8 cellular contexts compared by ENCODE assay signal in genomic region chr11:64447717-64448598, GRCh38.
DNase-seq lines count a peak whose midpoint lies in the region; ATAC-seq, FAIRE-seq and TF ChIP-seq lines count a peak whose summit lies in the region.

No MANE protein-coding gene starts in this region.

- H3K27ac Mint-ChIP-seq in T-helper 1 cell treated with Interleukin-12 subunit alpha and Interleukin-12 subunit beta and Interleukin-4 antibody, amounts not matched to agents 30 μg/mL and 1 μg/mL, for 36 hours = no peak overlapping the region
- H3K27ac Mint-ChIP-seq in naive B cell = peak overlapping the region; percentile 47 to 98 (median 94)
- H3K27ac Mint-ChIP-seq in activated CD4-positive, alpha-beta memory T cell treated with anti-CD3 and anti-CD28 coated beads, Interleukin-2, amount 10 ng/mL, durations not matched to agents 7 days and 5 days = no peak overlapping the region

- DNase-seq in T-helper 1 cell (no peak), NCI-H82 (lab: John Stamatoyannopoulos, UW) (peak; percentile 61), dorsolateral prefrontal cortex (peak in 5 of 10 donors; percentile 37 to 67 (median 41)), naive B cell (peak; percentile 83), HTR-8/SVneo (ENCODE audit: insufficient read length, low spot score) (no peak)
- DNase-seq in activated CD4-positive, alpha-beta memory T cell treated with anti-CD3 and anti-CD28 coated beads, Interleukin-2, amount 10 ng/mL, durations not matched to agents 7 days and 5 days = no peak

- no peaks in the 10 kb centered on the region for H3K9me3 Mint-ChIP-seq in T-helper 1 cell treated with Interleukin-12 subunit alpha and Interleukin-12 subunit beta and Interleukin-4 antibody, amounts not matched to agents 30 μg/mL and 1 μg/mL, for 36 hours
- peaks cover 0 to 2% (median 0%) of the 10 kb centered on the region in 7 donors for H3K9me3 Mint-ChIP-seq in naive B cell
- no peaks in the 10 kb centered on the region for H3K9me3 Mint-ChIP-seq in activated CD4-positive, alpha-beta memory T cell treated with anti-CD3 and anti-CD28 coated beads, Interleukin-2, amount 10 ng/mL, durations not matched to agents 7 days and 5 days

- POLR2A ChIA-PET in activated CD4-positive, alpha-beta memory T cell treated with anti-CD3 and anti-CD28 coated beads, Interleukin-2, amount 10 ng/mL, durations not matched to agents 7 days and 5 days (lab: Charles Lee) = interaction anchor here (1.4 kb wide), 1 partner anchor 105 kb away, joined by 5 read pairs; no protein-coding TSS in a partner anchor

- H3K4me3 ChIP-seq in dorsolateral prefrontal cortex = peak overlapping the region in 41 of 59 donors; percentile 3 to 71 (median 54)

- ATAC-seq in naive B cell (ENCODE audit: low read depth in 2 of 2) = peak; percentile 90 to 92
- ATAC-seq in HG02571 (IDR thresholded peaks at IDR 0.05; ENCODE audit: unreplicated experiment) = no peak

- peak overlapping the region in 44 of 59 donors; percentile 15 to 85 (median 60) for H3K27ac ChIP-seq in dorsolateral prefrontal cortex

- no peaks in the 10 kb centered on the region for H3K27me3 ChIP-seq in dorsolateral prefrontal cortex

- intact Hi-C loops in dorsolateral prefrontal cortex (cut with DNase I) = loop anchor here (2.0 to 5.0 kb wide), 2 partner anchors 131 to 205 kb away; partner anchors contain the start of genes PRDX5 (in 1 of the 2) and TRMT112 (in 1 of the 2)

- H3K4me1 Mint-ChIP-seq in T-helper 1 cell treated with Interleukin-12 subunit alpha and Interleukin-12 subunit beta and Interleukin-4 antibody, amounts not matched to agents 30 μg/mL and 1 μg/mL, for 36 hours (ENCODE audit: low read depth) = peaks cover 13% of the 10 kb centered on the region
- H3K4me1 Mint-ChIP-seq in naive B cell = peaks cover 20 to 56% (median 56%) of the 10 kb centered on the region in 3 donors
- H3K4me1 Mint-ChIP-seq in activated CD4-positive, alpha-beta memory T cell treated with anti-CD3 and anti-CD28 coated beads, Interleukin-2, amount 10 ng/mL, durations not matched to agents 7 days and 5 days = peaks cover 17% of the 10 kb centered on the region

- H3K27me3 Mint-ChIP-seq in T-helper 1 cell treated with Interleukin-12 subunit alpha and Interleukin-12 subunit beta and Interleukin-4 antibody, amounts not matched to agents 30 μg/mL and 1 μg/mL, for 36 hours (ENCODE audit: low read depth) = peaks cover 27% of the 10 kb centered on the region
- no peaks in the 10 kb centered on the region for H3K27me3 Mint-ChIP-seq in naive B cell
- peaks cover 20% of the 10 kb centered on the region for H3K27me3 Mint-ChIP-seq in activated CD4-positive, alpha-beta memory T cell treated with anti-CD3 and anti-CD28 coated beads, Interleukin-2, amount 10 ng/mL, durations not matched to agents 7 days and 5 days

- H3K36me3 Mint-ChIP-seq in T-helper 1 cell treated with Interleukin-12 subunit alpha and Interleukin-12 subunit beta and Interleukin-4 antibody, amounts not matched to agents 30 μg/mL and 1 μg/mL, for 36 hours (ENCODE audit: low read depth) = no peaks in the 10 kb centered on the region
- no peaks in the 10 kb centered on the region for H3K36me3 Mint-ChIP-seq in naive B cell
- no peaks in the 10 kb centered on the region for H3K36me3 Mint-ChIP-seq in activated CD4-positive, alpha-beta memory T cell treated with anti-CD3 and anti-CD28 coated beads, Interleukin-2, amount 10 ng/mL, durations not matched to agents 7 days and 5 days (ENCODE audit: low read depth)

- CTCF ChIA-PET in activated CD4-positive, alpha-beta memory T cell treated with anti-CD3 and anti-CD28 coated beads, Interleukin-2, amount 10 ng/mL, durations not matched to agents 7 days and 5 days (lab: Charles Lee) = interaction anchor here (0.6 to 2.7 kb wide), 17 partner anchors 9 to 241 kb away, joined by 3 to 20 read pairs (median 7); partner anchors contain the start of gene RPS6KA4

- peak overlapping the region; percentile 56 for H3K4me3 Mint-ChIP-seq in T-helper 1 cell treated with Interleukin-12 subunit alpha and Interleukin-12 subunit beta and Interleukin-4 antibody, amounts not matched to agents 30 μg/mL and 1 μg/mL, for 36 hours
- peak overlapping the region; percentile 87 to 95 (median 93) for H3K4me3 Mint-ChIP-seq in naive B cell
- H3K4me3 Mint-ChIP-seq in activated CD4-positive, alpha-beta memory T cell treated with anti-CD3 and anti-CD28 coated beads, Interleukin-2, amount 10 ng/mL, durations not matched to agents 7 days and 5 days = no peak overlapping the region

- TF ChIP-seq CTCF in dorsolateral prefrontal cortex (IDR thresholded peaks at IDR 0.05 in 54 of 56, conservative IDR thresholded peaks at IDR 0.05 in 2 of 56; ENCODE audit: low read depth in 1 of 56, partially characterized antibody in 56 of 56) = no peak

- FAIRE-seq in HTR-8/SVneo (lab: Jason Lieb, UNC) = no peak

Comparison
In these comparisons a context has a peak if more than half of its experiments do, and no peak if none do; other contexts are left out.
1. H3K27ac Mint-ChIP-seq: peak in naive B cell (6 of 6); none in T-helper 1 cell treated with Interleukin-12 subunit alpha and Interleukin-12 subunit beta and Interleukin-4 antibody, amounts not matched to agents 30 μg/mL and 1 μg/mL, for 36 hours (single experiment) and activated CD4-positive, alpha-beta memory T cell treated with anti-CD3 and anti-CD28 coated beads, Interleukin-2, amount 10 ng/mL, durations not matched to agents 7 days and 5 days (single experiment).
2. DNase-seq: peak in NCI-H82 (single experiment) and naive B cell (single experiment); none in T-helper 1 cell (0 of 5), HTR-8/SVneo (single experiment) and activated CD4-positive, alpha-beta memory T cell treated with anti-CD3 and anti-CD28 coated beads, Interleukin-2, amount 10 ng/mL, durations not matched to agents 7 days and 5 days (single experiment).